19 cellular contexts compared by ENCODE assay signal in the genomic region with DNA sequence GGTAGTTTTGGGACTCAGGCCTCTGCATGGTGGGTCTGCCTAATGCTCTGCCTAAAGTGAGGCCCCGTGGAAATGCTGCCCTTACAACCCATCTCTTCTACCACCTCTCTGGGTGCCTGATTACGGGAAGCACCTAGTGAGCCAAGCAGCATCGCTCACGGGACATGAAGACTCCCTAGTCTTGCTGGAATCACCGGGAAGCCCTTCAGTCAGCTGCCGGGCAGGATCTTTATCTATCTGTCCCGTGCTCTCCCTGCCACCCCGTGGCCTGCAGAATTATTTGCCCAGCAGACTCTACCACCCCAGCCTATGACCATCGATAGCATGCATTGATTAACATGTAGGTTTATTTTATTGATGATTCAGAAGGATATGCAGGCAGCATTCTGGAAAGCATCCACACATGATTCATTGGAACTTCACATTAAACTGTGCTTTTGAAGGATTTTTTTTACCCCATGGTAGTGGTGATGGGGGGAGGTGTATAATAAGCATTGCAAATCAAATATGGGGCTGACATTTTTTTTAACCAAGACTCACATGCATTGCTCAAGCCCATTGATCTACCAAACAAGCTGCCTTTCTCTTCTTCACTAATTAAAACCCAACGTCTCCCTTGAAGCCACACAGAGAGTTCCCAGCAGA.
DNase-seq lines count a peak whose midpoint lies in the region; ATAC-seq, FAIRE-seq and TF ChIP-seq lines count a peak whose summit lies in the region.
"Had no signal": no experiment of that assay in that cellular context is flagged by ENCODE, and none has a peak within 500 bp of the region (broad histone marks: within the 10 kb centered on the region; RNA-seq: fewer than 3 reads in every experiment).

No MANE protein-coding gene starts in this region.

- H3K36me3 Mint-ChIP-seq in astrocyte (ENCODE audit: low read depth, unreplicated experiment): peaks cover 6% of the 10 kb centered on the region

- no peaks in the 10 kb centered on the region for H3K36me3 ChIP-seq in astrocyte (ENCODE audit: insufficient read depth, low read length)
- no peaks in the 10 kb centered on the region for H3K36me3 ChIP-seq in spleen

- H3K27me3 Mint-ChIP-seq in astrocyte (ENCODE audit: low read depth, unreplicated experiment): peaks cover 32% of the 10 kb centered on the region
- H3K27me3 Mint-ChIP-seq: CD4-positive, alpha-beta T cell had no signal

- intact Hi-C loops in spleen (cut with DNase I; ENCODE audit: low total_unique reads): no loop called here

- no peak overlapping the region for H2AFZ ChIP-seq in astrocyte (ENCODE audit: low read depth, low read length)

- no peaks in the 10 kb centered on the region for H4K20me1 ChIP-seq in astrocyte (ENCODE audit: insufficient read depth, low read length)

- no peaks in the 10 kb centered on the region for H3K9me3 ChIP-seq in astrocyte (ENCODE audit: insufficient read depth, low read depth, low read length)
- H3K9me3 ChIP-seq in spleen: no peaks in the 10 kb centered on the region

- no peak overlapping the region for H3K27ac Mint-ChIP-seq in astrocyte (ENCODE audit: unreplicated experiment)

- TF ChIP-seq CTCF in astrocyte (IDR thresholded peaks at IDR 0.05; ENCODE audit: insufficient read depth, low read depth, low read length): no peak
- no peak for TF ChIP-seq CTCF in foreskin fibroblast (IDR thresholded peaks at IDR 0.05; ENCODE audit: low read depth, low read length)
- no peak for TF ChIP-seq CTCF in spleen (IDR thresholded peaks at IDR 0.05 in 8 of 11, conservative IDR thresholded peaks at IDR 0.05 in 3 of 11)

- peaks cover 29% of the 10 kb centered on the region for H3K4me1 Mint-ChIP-seq in astrocyte (ENCODE audit: low read depth, unreplicated experiment)

- peaks cover 5% of the 10 kb centered on the region for H3K27me3 ChIP-seq in astrocyte (ENCODE audit: insufficient read depth, low read length)
- H3K27me3 ChIP-seq in spleen (replicated peaks in 1 of 7): peaks cover 0 to 4% (median 0%) of the 10 kb centered on the region in 7 donors

- H3K4me2 ChIP-seq in astrocyte (ENCODE audit: low read length): peak overlapping the region; percentile 28

- peaks cover 2% of the 10 kb centered on the region for H3K9me3 Mint-ChIP-seq in astrocyte (ENCODE audit: unreplicated experiment)
- H3K9me3 Mint-ChIP-seq: CD4-positive, alpha-beta T cell had no signal

- H3K4me1 ChIP-seq in astrocyte (ENCODE audit: insufficient read depth, low read length) (peaks cover 46% of the 10 kb centered on the region), spleen (peaks cover 0 to 21% (median 4%) of the 10 kb centered on the region in 6 donors)

- FAIRE-seq in astrocyte (lab: Jason Lieb, UNC): no peak
- FAIRE-seq: H54, K562 had no signal

- H3K9ac ChIP-seq in astrocyte (ENCODE audit: low read length): no peak overlapping the region

- no peak overlapping the region for H3K4me3 Mint-ChIP-seq in astrocyte (ENCODE audit: unreplicated experiment)
- H3K4me3 Mint-ChIP-seq: CD4-positive, alpha-beta T cell had no signal

- peak; percentile 70 for DNase-seq in EH (ENCODE audit: low read depth)
- DNase-seq in astrocyte (ENCODE audit: low read depth): peak; percentile 63
- peak; percentile 52 to 70 for DNase-seq in foreskin fibroblast
- peak; percentile 57 for DNase-seq in spleen
- DNase-seq in activated effector memory CD4-positive, alpha-beta T cell treated with anti-CD3 and anti-CD28 coated beads, Interleukin-2, amount 50 U/mL, for 16 hours: no peak
- DNase-seq: AML-193; Calu3; CD4-positive, alpha-beta T cell; DND-41; NCI-H1436; NCI-H2029; NCI-H2171 treated with DMSO at 0.1 percent for 48 hours; NCI-H774; PC-3 had no signal

- ATAC-seq in HG03196 (IDR thresholded peaks at IDR 0.05; ENCODE audit: unreplicated experiment) (no peak), HG03571 (IDR thresholded peaks at IDR 0.05; ENCODE audit: unreplicated experiment) (no peak)
- ATAC-seq: PC-3 had no signal

- H3K4me3 ChIP-seq in astrocyte (ENCODE audit: insufficient read depth, low read depth, low read length) (no peak overlapping the region), foreskin fibroblast (ENCODE audit: low read depth in 1 of 2, low read length in 2 of 2) (no peak overlapping the region), spleen (no peak overlapping the region)
- H3K4me3 ChIP-seq: K562 had no signal

- 74 to 82% (median 76%) methylated on average over 10 of the region's 10 CpGs for WGBS in spleen, 5 donors

- TF ChIP-seq POLR2A in spleen (IDR thresholded peaks at IDR 0.05): no peak

- no peak overlapping the region for H3K27ac ChIP-seq in astrocyte (ENCODE audit: low read depth, low read length)
- no peak overlapping the region for H3K27ac ChIP-seq in spleen
- H3K27ac ChIP-seq: RWPE1 had no signal

- H3K79me2 ChIP-seq in astrocyte (ENCODE audit: insufficient read depth, low read length): no peaks in the 10 kb centered on the region
